1 cellular context compared by ENCODE assay signal in genomic region chr1:186540521-186540920, GRCh38.
TF ChIP-seq lines count a peak whose summit lies in the region.

No MANE protein-coding gene starts in this region.

TF ChIP-seq in H1, 55 proteins besides CTCF, POLR2A, EP300 and RAD21:
- no peak for TF ChIP-seq CHD7 (IDR thresholded peaks at IDR 0.05; ENCODE audit: insufficient replicate concordance, low read length)
- TF ChIP-seq ZNF274 (IDR thresholded peaks at IDR 0.05; ENCODE audit: borderline replicate concordance, extremely low read depth, low read length), result no peak
- no peak for TF ChIP-seq NANOG (IDR thresholded peaks at IDR 0.05; ENCODE audit: insufficient read depth, low read depth, low read length, poor library complexity, severe bottlenecking)
- TF ChIP-seq BACH1 (IDR thresholded peaks at IDR 0.05; ENCODE audit: low read length), result no peak
- no peak for TF ChIP-seq MAFK (IDR thresholded peaks at IDR 0.05; ENCODE audit: low read depth, low read length)
- TF ChIP-seq PHF8 (conservative IDR thresholded peaks at IDR 0.05; ENCODE audit: low read depth, low read length), result no peak
- no peak for TF ChIP-seq BRCA1 (IDR thresholded peaks at IDR 0.05; ENCODE audit: low read depth, low read length)
- TF ChIP-seq SUZ12 (IDR thresholded peaks at IDR 0.05; ENCODE audit: low read length), result no peak
- no peak for TF ChIP-seq GTF2F1 (IDR thresholded peaks at IDR 0.05; ENCODE audit: borderline replicate concordance, low read depth, low read length)
- TF ChIP-seq RXRA (IDR thresholded peaks at IDR 0.05; ENCODE audit: insufficient read depth, low read depth, low read length), result no peak
- no peak for TF ChIP-seq POLR2AphosphoS5 (IDR thresholded peaks at IDR 0.05; ENCODE audit: low read depth, low read length)
- TF ChIP-seq SIN3A (conservative IDR thresholded peaks at IDR 0.05 in 1 of 2, IDR thresholded peaks at IDR 0.05 in 1 of 2; ENCODE audit: low read depth in 1 of 2, low read length in 2 of 2), result no peak
- TF ChIP-seq TBP (IDR thresholded peaks at IDR 0.05; ENCODE audit: low read depth, low read length), result no peak
- TF ChIP-seq KDM4A (IDR thresholded peaks at IDR 0.05; ENCODE audit: low read depth, low read length, severe bottlenecking), result no peak
- no peak for TF ChIP-seq SIRT6 (IDR thresholded peaks at IDR 0.05; ENCODE audit: low read length)
- TF ChIP-seq JUND (IDR thresholded peaks at IDR 0.05; ENCODE audit: low read length), result no peak
- TF ChIP-seq, protein P1, sequence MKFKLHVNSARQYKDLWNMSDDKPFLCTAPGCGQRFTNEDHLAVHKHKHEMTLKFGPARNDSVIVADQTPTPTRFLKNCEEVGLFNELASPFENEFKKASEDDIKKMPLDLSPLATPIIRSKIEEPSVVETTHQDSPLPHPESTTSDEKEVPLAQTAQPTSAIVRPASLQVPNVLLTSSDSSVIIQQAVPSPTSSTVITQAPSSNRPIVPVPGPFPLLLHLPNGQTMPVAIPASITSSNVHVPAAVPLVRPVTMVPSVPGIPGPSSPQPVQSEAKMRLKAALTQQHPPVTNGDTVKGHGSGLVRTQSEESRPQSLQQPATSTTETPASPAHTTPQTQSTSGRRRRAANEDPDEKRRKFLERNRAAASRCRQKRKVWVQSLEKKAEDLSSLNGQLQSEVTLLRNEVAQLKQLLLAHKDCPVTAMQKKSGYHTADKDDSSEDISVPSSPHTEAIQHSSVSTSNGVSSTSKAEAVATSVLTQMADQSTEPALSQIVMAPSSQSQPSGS (IDR thresholded peaks at IDR 0.05; ENCODE audit: low read length), result no peak
TF ChIP-seq in H1: peak in this region for 0.
